Comparison of ENCODE assay signal across 9 cellular contexts in genomic region chr10:97736403-97736901, GRCh38. TPM values are rescaled to one million over a fixed set of nuclear protein-coding genes. Genes with fewer than 3 reads are reported as not detected.
A peak's percentile ranks its signal among the peaks of the same experiment; 100 is the strongest.
DNase-seq lines count a peak whose midpoint lies in the region; ATAC-seq and TF ChIP-seq lines count a peak whose summit lies in the region.
"Had no signal": no experiment of that assay in that cellular context is flagged by ENCODE, and none has a peak within 500 bp of the region (broad histone marks: within the 10 kb centered on the region; RNA-seq: fewer than 3 reads in every experiment).

No MANE protein-coding gene starts in this region.

- H3K36me3 ChIP-seq in right atrium auricular region (peaks cover 16% of the 10 kb centered on the region), stomach (peaks cover 11 to 31% (median 26%) of the 10 kb centered on the region in 4 donors)

- H3K9me3 Mint-ChIP-seq in T-helper 1 cell treated with Interleukin-12 subunit alpha and Interleukin-12 subunit beta and Interleukin-4 antibody, amounts not matched to agents 30 μg/mL and 1 μg/mL, for 36 hours, result no peaks in the 10 kb centered on the region

- peaks cover 25% of the 10 kb centered on the region for H3K4me1 Mint-ChIP-seq in T-helper 1 cell treated with Interleukin-12 subunit alpha and Interleukin-12 subunit beta and Interleukin-4 antibody, amounts not matched to agents 30 μg/mL and 1 μg/mL, for 36 hours (ENCODE audit: low read depth)

- intact Hi-C loops in stomach (cut with DNase I; ENCODE audit: low total_unique reads), result no loop called here

- DNase-seq in right atrium auricular region (ENCODE audit: low spot score) (no peak), stomach (no peak), iPS-NIHi11 (ENCODE audit: low spot score) (no peak), GOT3 (lab: John Stamatoyannopoulos, UW) (no peak), ecto neural progenitor cell (ENCODE audit: low spot score) (no peak)

- WGBS in stomach, 5 donors, result 69 to 72% (median 71%) methylated on average over 13 of the region's 13 CpGs

- peak overlapping the region; percentile 84 to 86 for H3K27ac ChIP-seq in right atrium auricular region
- H3K27ac ChIP-seq in stomach, result peak overlapping the region in 4 of 5 donors; percentile 90 to 97 (median 96)

- peaks cover 19% of the 10 kb centered on the region for H3K36me3 Mint-ChIP-seq in T-helper 1 cell treated with Interleukin-12 subunit alpha and Interleukin-12 subunit beta and Interleukin-4 antibody, amounts not matched to agents 30 μg/mL and 1 μg/mL, for 36 hours (ENCODE audit: low read depth)

- H3K4me3 ChIP-seq in right atrium auricular region, result peak overlapping the region in 1 of 2 donors; percentile 85
- peak overlapping the region; percentile 61 to 87 (median 76) for H3K4me3 ChIP-seq in stomach

- peak overlapping the region; percentile 92 for H3K4me3 Mint-ChIP-seq in T-helper 1 cell treated with Interleukin-12 subunit alpha and Interleukin-12 subunit beta and Interleukin-4 antibody, amounts not matched to agents 30 μg/mL and 1 μg/mL, for 36 hours

- H3K4me1 ChIP-seq in right atrium auricular region, result peaks cover 0 to 38% of the 10 kb centered on the region in 2 donors
- H3K4me1 ChIP-seq in stomach, result peaks cover 11 to 42% (median 19%) of the 10 kb centered on the region in 4 donors

- TF ChIP-seq CTCF in right atrium auricular region (IDR thresholded peaks at IDR 0.05), result no peak
- TF ChIP-seq CTCF in stomach (IDR thresholded peaks at IDR 0.05), result no peak

- H3K9me3 ChIP-seq in right atrium auricular region, result no peaks in the 10 kb centered on the region
- no peaks in the 10 kb centered on the region for H3K9me3 ChIP-seq in stomach

- TF ChIP-seq POLR2A in stomach (IDR thresholded peaks at IDR 0.05), result no peak

- H3K27me3 Mint-ChIP-seq in T-helper 1 cell treated with Interleukin-12 subunit alpha and Interleukin-12 subunit beta and Interleukin-4 antibody, amounts not matched to agents 30 μg/mL and 1 μg/mL, for 36 hours (ENCODE audit: low read depth), result no peaks in the 10 kb centered on the region

- H3K27ac Mint-ChIP-seq in T-helper 1 cell treated with Interleukin-12 subunit alpha and Interleukin-12 subunit beta and Interleukin-4 antibody, amounts not matched to agents 30 μg/mL and 1 μg/mL, for 36 hours, result peak overlapping the region; percentile 99

- ATAC-seq in GM18907 (IDR thresholded peaks at IDR 0.05; ENCODE audit: unreplicated experiment) (peak; percentile 20), HG02970 (IDR thresholded peaks at IDR 0.05; ENCODE audit: low FRiP score, unreplicated experiment) (peak; percentile 7)

- TF ChIP-seq EP300 in stomach (IDR thresholded peaks at IDR 0.05), result no peak

- H3K27me3 ChIP-seq in right atrium auricular region, result no peaks in the 10 kb centered on the region
- H3K27me3 ChIP-seq in stomach, result no peaks in the 10 kb centered on the region

RNA-seq across cellular contexts. Expression of gene ZFYVE27, which starts 0.5 kb away (rescaled TPM):
- total RNA-seq in right atrium auricular region (10 to 100 TPM; 14.6 to 16.1 TPM), stomach (10 to 100 TPM in 4 of 5 donors, 1 to 10 TPM in 1; 6.7 to 77.1 (median 25.2) TPM)
- 10 to 100 TPM in 1 of 3 donors, 1 to 10 TPM in 2; 4.3 to 16.3 (median 7.6) TPM for polyA plus RNA-seq in stomach

RNA-seq across cellular contexts. Expression of gene MARVELD1, which starts 22.9 kb away (rescaled TPM):
- total RNA-seq in right atrium auricular region (10 to 100 TPM in 1 of 2 donors, 1 to 10 TPM in 1; 8.5 to 26.5 TPM), stomach (10 to 100 TPM in 3 of 5 donors, 1 to 10 TPM in 2; 8.8 to 21.0 (median 12.7) TPM)
- 10 to 100 TPM in 1 of 3 donors, 1 to 10 TPM in 2; 5.7 to 13.6 (median 8.4) TPM for polyA plus RNA-seq in stomach

RNA-seq across cellular contexts. Expression of gene SFRP5, which starts 35.3 kb away (rescaled TPM):
- total RNA-seq in right atrium auricular region (100 to 1,000 TPM; 140 to 260 TPM), stomach (1 to 10 TPM in 3 of 5 donors, under 1 TPM in 1, not detected in 1; 0.45 to 4.6 (median 2.1) TPM)
- 1 to 10 TPM in 2 of 3 donors, under 1 TPM in 1; 0.75 to 8.4 (median 2.1) TPM for polyA plus RNA-seq in stomach
- total RNA-seq: T-helper 2 cell treated with Interferon-gamma antibody and Interleukin-4, amounts not matched to agents 100 ng/mL and 5 ng/mL, for 36 hours had no signal

RNA-seq across cellular contexts. Expression of gene AVPI1, which starts 49.4 kb away (rescaled TPM):
- total RNA-seq in right atrium auricular region (10 to 100 TPM; 10.5 to 23.7 TPM), stomach (10 to 100 TPM in 4 of 5 donors, 1 to 10 TPM in 1; 2.3 to 24.6 (median 12.1) TPM)
- 10 to 100 TPM; 16.7 to 38.2 (median 23.5) TPM for polyA plus RNA-seq in stomach

Comparison
In these comparisons a context has a peak if more than half of its experiments do, and no peak if none do; other contexts are left out.
1. RNA of gene SFRP5, which starts 35.3 kb away (total RNA-seq): 140 to 260 TPM in right atrium auricular region; 0.45 to 4.6 TPM in stomach; every median in the first group is over 10 times any median in the second.